1 cellular context compared by ENCODE assay signal in the genomic region with DNA sequence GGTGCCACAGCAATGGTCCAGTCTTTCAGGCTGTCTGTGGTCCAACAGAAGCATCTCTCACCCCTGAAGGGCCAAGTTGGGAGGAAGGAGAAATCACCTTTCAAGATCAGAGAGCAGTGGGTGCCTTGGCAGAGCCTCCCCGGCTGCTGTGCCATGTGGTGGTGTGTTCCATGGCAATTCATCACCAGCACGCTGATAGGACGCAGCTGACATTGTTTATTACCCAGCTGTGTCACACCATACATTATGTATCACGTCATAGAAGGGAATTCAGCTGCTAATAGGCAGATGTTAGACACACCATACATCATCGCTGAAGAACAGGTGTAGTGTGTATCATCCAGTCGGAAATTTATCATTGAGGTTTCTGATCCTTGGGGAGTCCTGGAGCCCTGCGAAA.
A peak's percentile ranks its signal among the peaks of the same experiment; 100 is the strongest.
TF ChIP-seq lines count a peak whose summit lies in the region.

No MANE protein-coding gene starts in this region.

TF ChIP-seq in HepG2, 621 proteins besides CTCF, POLR2A, EP300 and RAD21:
- TF ChIP-seq, protein P1, sequence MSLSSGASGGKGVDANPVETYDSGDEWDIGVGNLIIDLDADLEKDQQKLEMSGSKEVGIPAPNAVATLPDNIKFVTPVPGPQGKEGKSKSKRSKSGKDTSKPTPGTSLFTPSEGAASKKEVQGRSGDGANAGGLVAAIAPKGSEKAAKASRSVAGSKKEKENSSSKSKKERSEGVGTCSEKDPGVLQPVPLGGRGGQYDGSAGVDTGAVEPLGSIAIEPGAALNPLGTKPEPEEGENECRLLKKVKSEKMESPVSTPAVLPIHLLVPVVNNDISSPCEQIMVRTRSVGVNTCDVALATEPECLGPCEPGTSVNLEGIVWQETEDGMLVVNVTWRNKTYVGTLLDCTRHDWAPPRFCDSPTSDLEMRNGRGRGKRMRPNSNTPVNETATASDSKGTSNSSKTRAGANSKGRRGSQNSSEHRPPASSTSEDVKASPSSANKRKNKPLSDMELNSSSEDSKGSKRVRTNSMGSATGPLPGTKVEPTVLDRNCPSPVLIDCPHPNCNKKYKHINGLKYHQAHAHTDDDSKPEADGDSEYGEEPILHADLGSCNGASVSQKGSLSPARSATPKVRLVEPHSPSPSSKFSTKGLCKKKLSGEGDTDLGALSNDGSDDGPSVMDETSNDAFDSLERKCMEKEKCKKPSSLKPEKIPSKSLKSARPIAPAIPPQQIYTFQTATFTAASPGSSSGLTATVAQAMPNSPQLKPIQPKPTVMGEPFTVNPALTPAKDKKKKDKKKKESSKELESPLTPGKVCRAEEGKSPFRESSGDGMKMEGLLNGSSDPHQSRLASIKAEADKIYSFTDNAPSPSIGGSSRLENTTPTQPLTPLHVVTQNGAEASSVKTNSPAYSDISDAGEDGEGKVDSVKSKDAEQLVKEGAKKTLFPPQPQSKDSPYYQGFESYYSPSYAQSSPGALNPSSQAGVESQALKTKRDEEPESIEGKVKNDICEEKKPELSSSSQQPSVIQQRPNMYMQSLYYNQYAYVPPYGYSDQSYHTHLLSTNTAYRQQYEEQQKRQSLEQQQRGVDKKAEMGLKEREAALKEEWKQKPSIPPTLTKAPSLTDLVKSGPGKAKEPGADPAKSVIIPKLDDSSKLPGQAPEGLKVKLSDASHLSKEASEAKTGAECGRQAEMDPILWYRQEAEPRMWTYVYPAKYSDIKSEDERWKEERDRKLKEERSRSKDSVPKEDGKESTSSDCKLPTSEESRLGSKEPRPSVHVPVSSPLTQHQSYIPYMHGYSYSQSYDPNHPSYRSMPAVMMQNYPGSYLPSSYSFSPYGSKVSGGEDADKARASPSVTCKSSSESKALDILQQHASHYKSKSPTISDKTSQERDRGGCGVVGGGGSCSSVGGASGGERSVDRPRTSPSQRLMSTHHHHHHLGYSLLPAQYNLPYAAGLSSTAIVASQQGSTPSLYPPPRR (CRISPR knock-in tag; IDR thresholded peaks at IDR 0.05; ENCODE audit: borderline replicate concordance) = no peak
- TF ChIP-seq ZNF180 (CRISPR knock-in tag; IDR thresholded peaks at IDR 0.05; ENCODE audit: borderline replicate concordance, low read depth) (no peak), RBM22 (optimal IDR thresholded peaks at IDR 0.05; ENCODE audit: low read length) (peak; percentile 76)
